Comparison of ENCODE assay signal across 25 cellular contexts in the genomic region with DNA sequence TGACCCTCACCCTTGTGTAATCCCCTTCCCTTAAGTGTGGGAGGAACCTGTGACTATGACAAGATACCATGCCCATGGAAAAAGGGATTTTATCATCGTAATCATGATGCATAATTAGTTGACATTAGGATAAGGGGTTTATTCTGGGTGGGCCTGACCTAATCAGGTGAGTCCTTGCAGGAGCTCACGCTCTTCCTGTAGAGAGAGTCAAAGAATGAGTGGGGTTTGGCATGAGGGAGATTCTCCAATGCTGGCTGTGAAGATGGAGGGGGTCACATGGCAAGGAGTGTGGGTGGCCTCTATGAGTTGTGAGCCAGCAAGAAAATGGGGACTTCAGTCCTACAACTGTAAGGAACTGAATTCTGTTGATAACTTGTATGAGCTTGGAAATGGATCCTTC.
A peak's percentile ranks its signal among the peaks of the same experiment; 100 is the strongest.
DNase-seq lines count a peak whose midpoint lies in the region; ATAC-seq, FAIRE-seq and TF ChIP-seq lines count a peak whose summit lies in the region.
"Had no signal": no experiment of that assay in that cellular context is flagged by ENCODE, and none has a peak within 500 bp of the region (broad histone marks: within the 10 kb centered on the region; RNA-seq: fewer than 3 reads in every experiment).

No MANE protein-coding gene starts in this region.

- H3K4me3 ChIP-seq in BLaER1 (no peak overlapping the region), esophagus squamous epithelium (no peak overlapping the region)
- no peak overlapping the region for H3K4me3 ChIP-seq in BLaER1 treated with 17β-estradiol and CSF1 and Interleukin-3, amounts not matched to agents 10 nM and 100 nM
- H3K4me3 ChIP-seq: GM12878 had no signal

- no peaks in the 10 kb centered on the region for H4K20me1 ChIP-seq in BLaER1
- no peaks in the 10 kb centered on the region for H4K20me1 ChIP-seq in BLaER1 treated with 17β-estradiol and CSF1 and Interleukin-3, amounts not matched to agents 10 nM and 100 nM

- no peak overlapping the region for H3K9ac ChIP-seq in BLaER1
- H3K9ac ChIP-seq in BLaER1 treated with 17β-estradiol and CSF1 and Interleukin-3, amounts not matched to agents 10 nM and 100 nM, result no peak overlapping the region

- H3K4me1 ChIP-seq in BLaER1, result peaks cover 38% of the 10 kb centered on the region
- peaks cover 0 to 40% (median 31%) of the 10 kb centered on the region in 10 experiments; a peak in 17 of 20 replicates for H3K4me1 ChIP-seq in BLaER1 treated with 17β-estradiol and CSF1 and Interleukin-3, amounts not matched to agents 10 nM and 100 nM
- no peaks in the 10 kb centered on the region for H3K4me1 ChIP-seq in esophagus squamous epithelium
- H3K4me1 ChIP-seq: BE2C had no signal

- H3K9me3 ChIP-seq in BLaER1 (peaks cover 5% of the 10 kb centered on the region), esophagus squamous epithelium (no peaks in the 10 kb centered on the region)
- peaks cover 5 to 12% (median 6%) of the 10 kb centered on the region in 11 experiments; a peak in 17 of 22 replicates for H3K9me3 ChIP-seq in BLaER1 treated with 17β-estradiol and CSF1 and Interleukin-3, amounts not matched to agents 10 nM and 100 nM (replicated peaks in 1 of 11)
- H3K9me3 ChIP-seq: BE2C had no signal

- H3K27ac ChIP-seq in BLaER1, result no peak overlapping the region
- no peak overlapping the region for H3K27ac ChIP-seq in BLaER1 treated with 17β-estradiol and CSF1 and Interleukin-3, amounts not matched to agents 10 nM and 100 nM
- H3K27ac ChIP-seq in esophagus squamous epithelium, result no peak overlapping the region

- peak; percentile 36 for FAIRE-seq in HTR-8/SVneo (lab: Jason Lieb, UNC)
- FAIRE-seq: A204.1, GM12878, GM12892, GM18507 had no signal

- no peak for TF ChIP-seq POLR2A in esophagus squamous epithelium (IDR thresholded peaks at IDR 0.05)

- peak overlapping the region; percentile 72 for H3K4me2 ChIP-seq in BLaER1
- H3K4me2 ChIP-seq in BLaER1 treated with 17β-estradiol and CSF1 and Interleukin-3, amounts not matched to agents 10 nM and 100 nM, result peak overlapping the region in 7 of 11 experiments; percentile 0 to 71 (median 63); a peak in 6 of 22 replicates

- intact Hi-C loops in esophagus squamous epithelium (cut with DNase I), result no loop called here

- H3K27me3 ChIP-seq in BLaER1 (no peaks in the 10 kb centered on the region), esophagus squamous epithelium (no peaks in the 10 kb centered on the region)
- no peaks in the 10 kb centered on the region for H3K27me3 ChIP-seq in BLaER1 treated with 17β-estradiol and CSF1 and Interleukin-3, amounts not matched to agents 10 nM and 100 nM
- H3K27me3 ChIP-seq: BE2C had no signal

- DNase-seq in HTR-8/SVneo (ENCODE audit: insufficient read length, low spot score) (no peak), esophagus squamous epithelium (lab: John Stamatoyannopoulos, UW) (no peak)
- DNase-seq: 8988T; ACHN; BE2C; C1 segment of cervical spinal cord; CD4-positive, alpha-beta memory T cell; CD4-positive, CD25-positive, alpha-beta regulatory T cell; CD8-positive, alpha-beta memory T cell; COR-L47; DMS 273 treated with DMSO at 0.1 percent for 48 hours; DMS153; DMS53; DMS79; DND-41; EL; GDM1 had no signal

- TF ChIP-seq CTCF in esophagus squamous epithelium (IDR thresholded peaks at IDR 0.05), result no peak

- WGBS in esophagus squamous epithelium, 2 donors, result 21 to 42% methylated on average over 2 of the region's 2 CpGs

- ATAC-seq in HG03442 (IDR thresholded peaks at IDR 0.05; ENCODE audit: unreplicated experiment), result no peak
- ATAC-seq in HG02763 (IDR thresholded peaks at IDR 0.05; ENCODE audit: unreplicated experiment), result no peak
- ATAC-seq: GM12878 had no signal

- no peaks in the 10 kb centered on the region for H3K36me3 ChIP-seq in BLaER1
- no peaks in the 10 kb centered on the region for H3K36me3 ChIP-seq in BLaER1 treated with 17β-estradiol and CSF1 and Interleukin-3, amounts not matched to agents 10 nM and 100 nM
- H3K36me3 ChIP-seq in esophagus squamous epithelium, result no peaks in the 10 kb centered on the region
- H3K36me3 ChIP-seq: BE2C had no signal
